Comparison of ENCODE assay signal across 9 cellular contexts in the genomic region with DNA sequence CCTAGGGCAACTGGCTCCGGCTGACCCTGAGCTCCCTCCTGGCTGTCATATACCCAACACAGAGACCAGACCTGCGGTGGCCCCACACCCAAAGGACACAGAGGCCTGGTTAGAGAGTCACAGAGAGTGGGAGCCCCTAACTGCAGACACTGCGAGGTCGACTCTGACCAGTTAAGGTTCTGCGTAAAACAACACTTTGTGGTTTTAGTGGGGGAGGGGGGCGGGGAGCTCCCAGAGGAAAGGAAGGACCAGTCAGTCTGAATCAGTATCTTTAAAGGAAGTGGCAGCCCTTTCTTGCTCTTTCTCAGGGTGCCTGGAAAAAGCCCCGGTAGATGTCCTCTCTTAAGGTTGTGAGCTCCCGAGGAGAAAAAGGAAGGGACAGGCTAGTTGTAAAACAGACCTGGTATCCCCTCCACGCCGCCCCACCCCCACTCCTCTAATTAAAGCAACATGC. TPM values are rescaled to one million over a fixed set of nuclear protein-coding genes. Genes with fewer than 3 reads are reported as not detected.
DNase-seq lines count a peak whose midpoint lies in the region; ATAC-seq and TF ChIP-seq lines count a peak whose summit lies in the region.
"Had no signal": no experiment of that assay in that cellular context is flagged by ENCODE, and none has a peak within 500 bp of the region (broad histone marks: within the 10 kb centered on the region; RNA-seq: fewer than 3 reads in every experiment).

No MANE protein-coding gene starts in this region.

- H3K9me3 Mint-ChIP-seq in dendritic cell treated with granulocyte-macrophage colony-stimulating factor and Interleukin-4, amounts not matched to agents 40 ng/mL and 50 ng/mL, for 4 days: no peaks in the 10 kb centered on the region

- H3K9ac ChIP-seq in DND-41 (ENCODE audit: low read depth, low read length) (peak overlapping the region; percentile 77; the same call in 1 of the 2 replicates), neuronal stem cell (ENCODE audit: low read depth, low read length, poor library complexity) (no peak overlapping the region)

- peaks cover 58% of the 10 kb centered on the region for H3K36me3 Mint-ChIP-seq in dendritic cell treated with granulocyte-macrophage colony-stimulating factor and Interleukin-4, amounts not matched to agents 40 ng/mL and 50 ng/mL, for 4 days (ENCODE audit: low read depth)

- in situ Hi-C loops in GM13976 (cut with MboI; ENCODE audit: low sequenced_read_pairs, unreplicated experiment): no loop called here

- H3K4me2 ChIP-seq in DND-41 (ENCODE audit: insufficient read depth, low read length) (peak overlapping the region; percentile 68), neuronal stem cell (ENCODE audit: insufficient read depth, low read length, poor library complexity, severe bottlenecking) (peak overlapping the region; percentile 92)

- DNase-seq in DND-41 (peak; percentile 29), NB4 (ENCODE audit: low read depth) (peak; percentile 82), neuronal stem cell (ENCODE audit: low spot score) (no peak), medulla oblongata (ENCODE audit: extremely low spot score) (no peak), NOMO-1 treated with dmso at 0.1 percent for 144 hours (lab: John Stamatoyannopoulos, UW; ENCODE audit: unreplicated experiment) (no peak), GM13976 (ENCODE audit: low spot score) (no peak)

- no peaks in the 10 kb centered on the region for H3K9me3 ChIP-seq in DND-41 (ENCODE audit: insufficient read depth, low read length, severe bottlenecking)
- H3K9me3 ChIP-seq in neuronal stem cell (replicated peaks in 1 of 2; ENCODE audit: control insufficient read depth in 2 of 2, insufficient read depth in 1 of 2, low read depth in 1 of 2, low read length in 2 of 2): peaks cover 3% of the 10 kb centered on the region in 2 donors

- H4K91ac ChIP-seq in neuronal stem cell (ENCODE audit: low read depth, low read length, poor library complexity): no peak overlapping the region

- peak overlapping the region; percentile 20 for H3K18ac ChIP-seq in neuronal stem cell (ENCODE audit: low read length)

- TF ChIP-seq CTCF in DND-41 (IDR thresholded peaks at IDR 0.05; ENCODE audit: borderline replicate concordance, extremely low read depth, low read length, poor library complexity, severe bottlenecking) (no peak), NB4 (IDR thresholded peaks at IDR 0.05; ENCODE audit: low read depth, low read length) (no peak), GM13976 (IDR thresholded peaks at IDR 0.05; ENCODE audit: borderline replicate concordance, control extremely low read depth, extremely low read depth, insufficient read depth, missing control alignments) (no peak)

- H2BK120ac ChIP-seq in neuronal stem cell (ENCODE audit: low read depth, low read length): no peak overlapping the region

- no CpG with 5 or more reads among the region's 10 CpGs for WGBS in neuronal stem cell (ENCODE audit: extremely low coverage in 2 of 2, insufficient read length in 2 of 2, insufficient replicate concordance in 1 of 2), 2 donors

- H3K79me1 ChIP-seq in neuronal stem cell (ENCODE audit: low read depth, low read length): peaks cover 11% of the 10 kb centered on the region

- H4K8ac ChIP-seq in neuronal stem cell (ENCODE audit: low read depth, low read length): no peak overlapping the region

- no peak overlapping the region for H3K4ac ChIP-seq in neuronal stem cell (ENCODE audit: low read length)

- H2BK15ac ChIP-seq in neuronal stem cell (ENCODE audit: low read length): no peak overlapping the region

- peaks cover 50% of the 10 kb centered on the region for H3K36me3 ChIP-seq in DND-41 (ENCODE audit: insufficient read depth, low read length)
- H3K36me3 ChIP-seq in neuronal stem cell (replicated peaks in 1 of 2; ENCODE audit: control insufficient read depth in 2 of 2, insufficient read depth in 2 of 2, low read length in 2 of 2): peaks cover 25 to 61% of the 10 kb centered on the region in 2 donors

- H2BK5ac ChIP-seq in neuronal stem cell (ENCODE audit: low read length): no peak overlapping the region

- no peaks in the 10 kb centered on the region for H3K27me3 ChIP-seq in DND-41 (ENCODE audit: insufficient read depth, low read length, poor library complexity)
- no peaks in the 10 kb centered on the region for H3K27me3 ChIP-seq in neuronal stem cell (ENCODE audit: control insufficient read depth in 3 of 3, insufficient read depth in 3 of 3, low read depth in 1 of 3, low read length in 3 of 3)

- no peak overlapping the region for H3K14ac ChIP-seq in neuronal stem cell (ENCODE audit: low read length)

- H2AK5ac ChIP-seq in neuronal stem cell (ENCODE audit: low read depth, low read length): no peak overlapping the region

- intact Hi-C loops in dendritic cell treated with granulocyte-macrophage colony-stimulating factor and Interleukin-4, amounts not matched to agents 40 ng/mL and 50 ng/mL, for 4 days (cut with micrococcal nuclease): no loop called here

- peak overlapping the region; percentile 82 for H3K4me3 Mint-ChIP-seq in dendritic cell treated with granulocyte-macrophage colony-stimulating factor and Interleukin-4, amounts not matched to agents 40 ng/mL and 50 ng/mL, for 4 days

- H3K27ac Mint-ChIP-seq in dendritic cell treated with granulocyte-macrophage colony-stimulating factor and Interleukin-4, amounts not matched to agents 40 ng/mL and 50 ng/mL, for 4 days: no peak overlapping the region

- no peak for ATAC-seq in DND-41 (ENCODE audit: insufficient read depth, low read depth)
- ATAC-seq in GM21528 (IDR thresholded peaks at IDR 0.05; ENCODE audit: low FRiP score, unreplicated experiment): no peak
- ATAC-seq: Panc1 had no signal

- no peak for TF ChIP-seq POLR2A in NB4 (IDR thresholded peaks at IDR 0.05; ENCODE audit: extremely low read depth, insufficient read length)

- H2AFZ ChIP-seq in DND-41 (ENCODE audit: low read depth, low read length): no peak overlapping the region
- no peak overlapping the region for H2AFZ ChIP-seq in neuronal stem cell (ENCODE audit: low read length)

- peak overlapping the region; percentile 18 for H3K23ac ChIP-seq in neuronal stem cell (ENCODE audit: low read depth, low read length, poor library complexity)

- H3K4me1 ChIP-seq in DND-41 (ENCODE audit: insufficient read depth, low read length): peaks cover 59% of the 10 kb centered on the region
- H3K4me1 ChIP-seq in neuronal stem cell (ENCODE audit: control insufficient read depth in 2 of 2, insufficient read depth in 1 of 2, low read depth in 1 of 2, low read length in 2 of 2): peaks cover 21 to 39% of the 10 kb centered on the region in 2 donors

- H3K4me1 Mint-ChIP-seq in dendritic cell treated with granulocyte-macrophage colony-stimulating factor and Interleukin-4, amounts not matched to agents 40 ng/mL and 50 ng/mL, for 4 days (ENCODE audit: low read depth): peaks cover 50% of the 10 kb centered on the region

- H3K4me3 ChIP-seq in DND-41 (ENCODE audit: low read depth in 1 of 2, low read length in 2 of 2) (peak overlapping the region in 1 of 2 experiments; percentile 75; a peak in 3 of 4 replicates), NB4 (ENCODE audit: low read depth, low read length) (peak overlapping the region; percentile 32), neuronal stem cell (ENCODE audit: low read length in 2 of 2) (peak overlapping the region in 1 of 2 donors; percentile 94)

- peaks cover 77% of the 10 kb centered on the region for H3K79me2 ChIP-seq in DND-41 (ENCODE audit: insufficient read depth, low read length)

- no peak overlapping the region for H2BK12ac ChIP-seq in neuronal stem cell (ENCODE audit: low read length)

- H3K27me3 Mint-ChIP-seq in dendritic cell treated with granulocyte-macrophage colony-stimulating factor and Interleukin-4, amounts not matched to agents 40 ng/mL and 50 ng/mL, for 4 days: no peaks in the 10 kb centered on the region

- peaks cover 52% of the 10 kb centered on the region for H4K20me1 ChIP-seq in DND-41 (ENCODE audit: insufficient read depth, low read length)

- H3K27ac ChIP-seq in DND-41 (ENCODE audit: low read length): peak overlapping the region; percentile 63; the same call in 1 of the 2 replicates
- no peak overlapping the region for H3K27ac ChIP-seq in neuronal stem cell (replicated peaks; ENCODE audit: low read length)

RNA-seq across cellular contexts. Expression of a gene that starts 2.4 kb away (rescaled TPM):
- polyA plus RNA-seq in neuronal stem cell (2013, experiment 1 of 2): 127 TPM
- polyA plus RNA-seq in neuronal stem cell (2013, experiment 2 of 2): 133 TPM

Comparison
In these comparisons a context has a peak if more than half of its experiments do, and no peak if none do; other contexts are left out.
1. DNase-seq: peak in DND-41 (single experiment) and NB4 (single experiment); none in neuronal stem cell (single experiment), medulla oblongata (single experiment), NOMO-1 treated with dmso at 0.1 percent for 144 hours (single experiment) and GM13976 (single experiment).